Comparison of ENCODE assay signal across 24 cellular contexts in the genomic region with DNA sequence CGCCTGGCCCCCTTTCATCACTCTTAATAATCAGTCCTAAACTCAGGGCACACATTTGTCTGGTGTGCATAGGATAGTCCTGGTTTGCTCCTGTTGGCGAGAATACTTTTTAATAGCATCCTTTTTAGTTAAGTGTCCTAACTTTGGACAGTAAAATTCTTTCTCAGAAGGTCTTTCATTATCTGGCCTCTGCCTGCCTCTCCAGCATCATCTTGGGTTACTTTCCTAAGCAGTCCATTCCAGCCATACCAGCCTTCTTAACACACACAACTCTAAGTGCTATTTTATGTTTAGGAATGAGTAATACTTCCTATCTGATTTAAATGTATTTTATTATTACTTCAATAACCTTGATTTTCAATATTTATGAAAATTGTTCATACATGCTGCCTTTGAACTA.
"Had no signal": no experiment of that assay in that cellular context is flagged by ENCODE, and none has a peak within 500 bp of the region (broad histone marks: within the 10 kb centered on the region; RNA-seq: fewer than 3 reads in every experiment).

No MANE protein-coding gene starts in this region.

- H3K27ac ChIP-seq: breast epithelium, coronary artery, esophagus squamous epithelium, heart right ventricle, left lung, right lobe of liver, stomach, transverse colon, WERI-Rb-1 had no signal

- H3K4me1 Mint-ChIP-seq: activated naive CD4-positive, alpha-beta T cell treated with anti-CD3 and anti-CD28 coated beads, Interleukin-2, amount 50 U/mL, for 24 hours; central memory CD8-positive, alpha-beta T cell; naive B cell; stimulated activated memory B cell treated with anti-CD40 and anti-IgM and Interleukin-4, amounts not matched to agents 10 μg/mL and 1 μg/mL and 100 μg/mL, for 72 hours had no signal

- H3K4me3 ChIP-seq: breast epithelium, coronary artery, esophagus squamous epithelium, heart right ventricle, left lung, lung, right lobe of liver, stomach, transverse colon had no signal

- H3K36me3 Mint-ChIP-seq: activated naive CD4-positive, alpha-beta T cell treated with anti-CD3 and anti-CD28 coated beads, Interleukin-2, amount 50 U/mL, for 24 hours; naive B cell had no signal

- DNase-seq: activated CD4-positive, CD25-positive, alpha-beta regulatory T cell treated with anti-CD3 and anti-CD28 coated beads, Interleukin-2, amount 50 U/mL, for 72 hours; activated gamma-delta T cell treated with Interleukin-2 at 50 U/mL for 16 hours; activated T-cell treated with anti-CD3 and anti-CD28 coated beads, Interleukin-2, amount 50 U/mL, for 1 hour; aorta; esophagus squamous epithelium; heart right ventricle; left lung; naive B cell; occipital lobe; posterior cingulate gyrus; right lobe of liver; small intestine; stimulated activated CD4-positive, alpha-beta T cell treated with anti-CD3 and anti-CD28 coated beads, Interleukin-2, amount 100 ng/mL, for 24 hours; transverse colon; WERI-Rb-1 had no signal

- ATAC-seq: heart right ventricle; left lung; right lobe of liver; stimulated activated memory B cell treated with anti-CD40 and anti-IgM and Interleukin-4, amounts not matched to agents 10 μg/mL and 1 μg/mL and 100 μg/mL, for 72 hours had no signal

- H3K4me1 ChIP-seq: breast epithelium, esophagus squamous epithelium, heart right ventricle, left lung, right lobe of liver, stomach, transverse colon had no signal

- H3K36me3 ChIP-seq: breast epithelium, esophagus squamous epithelium, heart right ventricle, left lung, right lobe of liver, stomach, transverse colon, WERI-Rb-1 had no signal

- H3K27me3 ChIP-seq: breast epithelium, left lung, right lobe of liver, stomach, transverse colon had no signal

- H3K27ac Mint-ChIP-seq: activated naive CD4-positive, alpha-beta T cell treated with anti-CD3 and anti-CD28 coated beads, Interleukin-2, amount 50 U/mL, for 24 hours; stimulated activated memory B cell treated with anti-CD40 and anti-IgM and Interleukin-4, amounts not matched to agents 10 μg/mL and 1 μg/mL and 100 μg/mL, for 72 hours had no signal

- FAIRE-seq: small intestine, TTC549, urothelium cell line had no signal

- H3K4me3 Mint-ChIP-seq: activated naive CD4-positive, alpha-beta T cell treated with anti-CD3 and anti-CD28 coated beads, Interleukin-2, amount 50 U/mL, for 24 hours; central memory CD8-positive, alpha-beta T cell; naive B cell; stimulated activated memory B cell treated with anti-CD40 and anti-IgM and Interleukin-4, amounts not matched to agents 10 μg/mL and 1 μg/mL and 100 μg/mL, for 72 hours had no signal

- H3K9me3 ChIP-seq: breast epithelium, left lung, right lobe of liver, transverse colon had no signal
